In the genomic region with DNA sequence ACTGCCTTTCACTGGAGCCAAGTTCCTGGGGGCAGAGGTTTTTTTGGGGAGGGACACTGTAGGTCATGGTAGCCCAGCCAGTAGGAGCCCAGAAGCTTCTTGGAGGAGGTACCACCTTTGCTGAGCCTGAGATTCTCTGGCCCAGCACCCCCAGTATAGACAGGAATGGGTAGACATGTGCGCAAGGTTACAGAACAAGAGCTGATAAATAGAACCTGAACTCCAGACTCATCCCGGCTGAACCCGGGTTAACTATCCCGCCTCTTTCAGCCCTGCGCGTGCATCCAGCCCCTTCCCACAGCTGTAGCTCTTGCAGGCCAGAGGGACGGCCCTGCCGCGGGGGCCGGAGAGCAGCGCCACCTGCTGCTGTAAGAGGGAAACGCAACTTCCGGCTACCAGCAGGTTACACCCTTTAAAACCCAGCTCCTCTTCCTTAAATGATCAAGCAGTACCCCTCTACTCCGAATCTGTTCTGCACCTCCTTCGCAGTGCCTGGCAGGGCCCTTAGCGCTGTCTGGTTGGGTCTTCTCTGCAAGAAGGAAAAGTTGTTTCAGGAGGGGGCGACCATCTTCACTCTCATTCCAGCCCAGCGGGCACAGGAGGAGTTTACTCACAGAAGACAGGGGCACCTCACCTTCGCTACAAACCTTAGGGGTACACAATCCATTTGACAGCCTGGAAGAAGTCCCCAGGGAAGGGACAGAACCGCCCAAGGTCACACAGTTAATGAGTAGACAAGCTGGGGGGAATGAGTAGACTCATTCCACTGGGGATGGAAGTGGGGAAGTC, we compare ENCODE assay signal across 1 cellular context.
A peak's percentile ranks its signal among the peaks of the same experiment; 100 is the strongest.
TF ChIP-seq lines count a peak whose summit lies in the region.

No MANE protein-coding gene starts in this region.

TF ChIP-seq in HepG2, 621 proteins besides CTCF, POLR2A, EP300 and RAD21 (continued from another document and continues in another):
- 0 out of 2 replicates have a peak, but pooled peaks have one; percentile 63 for TF ChIP-seq KLF12 (CRISPR knock-in tag; IDR thresholded peaks at IDR 0.05; ENCODE audit: borderline replicate concordance)
- TF ChIP-seq ERF (CRISPR knock-in tag; IDR thresholded peaks at IDR 0.05), result peak; percentile 84; the same call in 1 of the 2 replicates
- TF ChIP-seq ZNF589 (CRISPR knock-in tag; conservative IDR thresholded peaks at IDR 0.05), result no peak
- peak; percentile 93; the same call in 1 of the 2 replicates for TF ChIP-seq ZSCAN5A (CRISPR knock-in tag; IDR thresholded peaks at IDR 0.05; ENCODE audit: borderline replicate concordance)
- TF ChIP-seq ATF2 (CRISPR knock-in tag; IDR thresholded peaks at IDR 0.05), result peak; percentile 92
- TF ChIP-seq, protein P1, sequence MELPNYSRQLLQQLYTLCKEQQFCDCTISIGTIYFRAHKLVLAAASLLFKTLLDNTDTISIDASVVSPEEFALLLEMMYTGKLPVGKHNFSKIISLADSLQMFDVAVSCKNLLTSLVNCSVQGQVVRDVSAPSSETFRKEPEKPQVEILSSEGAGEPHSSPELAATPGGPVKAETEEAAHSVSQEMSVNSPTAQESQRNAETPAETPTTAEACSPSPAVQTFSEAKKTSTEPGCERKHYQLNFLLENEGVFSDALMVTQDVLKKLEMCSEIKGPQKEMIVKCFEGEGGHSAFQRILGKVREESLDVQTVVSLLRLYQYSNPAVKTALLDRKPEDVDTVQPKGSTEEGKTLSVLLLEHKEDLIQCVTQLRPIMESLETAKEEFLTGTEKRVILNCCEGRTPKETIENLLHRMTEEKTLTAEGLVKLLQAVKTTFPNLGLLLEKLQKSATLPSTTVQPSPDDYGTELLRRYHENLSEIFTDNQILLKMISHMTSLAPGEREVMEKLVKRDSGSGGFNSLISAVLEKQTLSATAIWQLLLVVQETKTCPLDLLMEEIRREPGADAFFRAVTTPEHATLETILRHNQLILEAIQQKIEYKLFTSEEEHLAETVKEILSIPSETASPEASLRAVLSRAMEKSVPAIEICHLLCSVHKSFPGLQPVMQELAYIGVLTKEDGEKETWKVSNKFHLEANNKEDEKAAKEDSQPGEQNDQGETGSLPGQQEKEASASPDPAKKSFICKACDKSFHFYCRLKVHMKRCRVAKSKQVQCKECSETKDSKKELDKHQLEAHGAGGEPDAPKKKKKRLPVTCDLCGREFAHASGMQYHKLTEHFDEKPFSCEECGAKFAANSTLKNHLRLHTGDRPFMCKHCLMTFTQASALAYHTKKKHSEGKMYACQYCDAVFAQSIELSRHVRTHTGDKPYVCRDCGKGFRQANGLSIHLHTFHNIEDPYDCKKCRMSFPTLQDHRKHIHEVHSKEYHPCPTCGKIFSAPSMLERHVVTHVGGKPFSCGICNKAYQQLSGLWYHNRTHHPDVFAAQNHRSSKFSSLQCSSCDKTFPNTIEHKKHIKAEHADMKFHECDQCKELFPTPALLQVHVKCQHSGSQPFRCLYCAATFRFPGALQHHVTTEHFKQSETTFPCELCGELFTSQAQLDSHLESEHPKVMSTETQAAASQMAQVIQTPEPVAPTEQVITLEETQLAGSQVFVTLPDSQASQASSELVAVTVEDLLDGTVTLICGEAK (IDR thresholded peaks at IDR 0.05), result no peak
- TF ChIP-seq, protein P1 (CRISPR knock-in tag; IDR thresholded peaks at IDR 0.05), result peak; percentile 67; the same call in 1 of the 2 replicates
- TF ChIP-seq TSC22D2 (CRISPR knock-in tag; IDR thresholded peaks at IDR 0.05; ENCODE audit: borderline replicate concordance), result no peak
- TF ChIP-seq ARNT2 (CRISPR knock-in tag; IDR thresholded peaks at IDR 0.05; ENCODE audit: low read depth), result peak; percentile 85; the same call in 1 of the 2 replicates
- TF ChIP-seq, protein P2, sequence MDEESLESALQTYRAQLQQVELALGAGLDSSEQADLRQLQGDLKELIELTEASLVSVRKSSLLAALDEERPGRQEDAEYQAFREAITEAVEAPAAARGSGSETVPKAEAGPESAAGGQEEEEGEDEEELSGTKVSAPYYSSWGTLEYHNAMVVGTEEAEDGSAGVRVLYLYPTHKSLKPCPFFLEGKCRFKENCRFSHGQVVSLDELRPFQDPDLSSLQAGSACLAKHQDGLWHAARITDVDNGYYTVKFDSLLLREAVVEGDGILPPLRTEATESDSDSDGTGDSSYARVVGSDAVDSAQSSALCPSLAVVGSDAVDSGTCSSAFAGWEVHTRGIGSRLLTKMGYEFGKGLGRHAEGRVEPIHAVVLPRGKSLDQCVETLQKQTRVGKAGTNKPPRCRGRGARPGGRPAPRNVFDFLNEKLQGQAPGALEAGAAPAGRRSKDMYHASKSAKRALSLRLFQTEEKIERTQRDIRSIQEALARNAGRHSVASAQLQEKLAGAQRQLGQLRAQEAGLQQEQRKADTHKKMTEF (CRISPR knock-in tag; IDR thresholded peaks at IDR 0.05), result peak; percentile 76
- TF ChIP-seq RBM39 (IDR thresholded peaks at IDR 0.05; ENCODE audit: low read depth, low read length, poor library complexity, severe bottlenecking), result peak; percentile 96
- TF ChIP-seq, protein P3, sequence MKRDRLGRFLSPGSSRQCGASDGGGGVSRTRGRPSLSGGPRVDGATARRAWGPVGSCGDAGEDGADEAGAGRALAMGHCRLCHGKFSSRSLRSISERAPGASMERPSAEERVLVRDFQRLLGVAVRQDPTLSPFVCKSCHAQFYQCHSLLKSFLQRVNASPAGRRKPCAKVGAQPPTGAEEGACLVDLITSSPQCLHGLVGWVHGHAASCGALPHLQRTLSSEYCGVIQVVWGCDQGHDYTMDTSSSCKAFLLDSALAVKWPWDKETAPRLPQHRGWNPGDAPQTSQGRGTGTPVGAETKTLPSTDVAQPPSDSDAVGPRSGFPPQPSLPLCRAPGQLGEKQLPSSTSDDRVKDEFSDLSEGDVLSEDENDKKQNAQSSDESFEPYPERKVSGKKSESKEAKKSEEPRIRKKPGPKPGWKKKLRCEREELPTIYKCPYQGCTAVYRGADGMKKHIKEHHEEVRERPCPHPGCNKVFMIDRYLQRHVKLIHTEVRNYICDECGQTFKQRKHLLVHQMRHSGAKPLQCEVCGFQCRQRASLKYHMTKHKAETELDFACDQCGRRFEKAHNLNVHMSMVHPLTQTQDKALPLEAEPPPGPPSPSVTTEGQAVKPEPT (CRISPR knock-in tag; IDR thresholded peaks at IDR 0.05; ENCODE audit: low read depth), result peak; percentile 52; the same call in 1 of the 2 replicates
- TF ChIP-seq RARA (CRISPR knock-in tag; IDR thresholded peaks at IDR 0.05), result peak; percentile 71
- peak; percentile 62; the same call in 1 of the 2 replicates for TF ChIP-seq ZNF460 (CRISPR knock-in tag; IDR thresholded peaks at IDR 0.05; ENCODE audit: borderline replicate concordance)
- TF ChIP-seq ZFP37 (CRISPR knock-in tag; IDR thresholded peaks at IDR 0.05; ENCODE audit: borderline replicate concordance), result peak; percentile 76
- peak; percentile 88 for TF ChIP-seq ZNF547 (CRISPR knock-in tag; IDR thresholded peaks at IDR 0.05)
- TF ChIP-seq NR2F2 (IDR thresholded peaks at IDR 0.05; ENCODE audit: borderline replicate concordance, low read depth), result no peak
- TF ChIP-seq ZNF12 (CRISPR knock-in tag; IDR thresholded peaks at IDR 0.05), result peak; percentile 21; the same call in 1 of the 2 replicates
- no peak for TF ChIP-seq ZBTB2 (CRISPR knock-in tag; IDR thresholded peaks at IDR 0.05; ENCODE audit: low read depth)
- TF ChIP-seq HMG20B (CRISPR knock-in tag; conservative IDR thresholded peaks at IDR 0.05), result 0 out of 2 replicates have a peak, but pooled peaks have one; percentile 38
- TF ChIP-seq ZNF484 (CRISPR knock-in tag; IDR thresholded peaks at IDR 0.05; ENCODE audit: borderline replicate concordance, low read depth), result no peak
- TF ChIP-seq ZMYM4 (CRISPR knock-in tag; IDR thresholded peaks at IDR 0.05), result peak; percentile 91
- TF ChIP-seq MAZ (IDR thresholded peaks at IDR 0.05; ENCODE audit: borderline replicate concordance, low read depth, low read length), result peak; percentile 90; the same call in 1 of the 2 replicates
- TF ChIP-seq MAZ (CRISPR knock-in tag; IDR thresholded peaks at IDR 0.05; ENCODE audit: low read depth), result peak; percentile 90
- peak; percentile 85 for TF ChIP-seq YEATS4 (CRISPR knock-in tag; IDR thresholded peaks at IDR 0.05; ENCODE audit: borderline replicate concordance)
- no peak for TF ChIP-seq ARID2 (CRISPR knock-in tag; IDR thresholded peaks at IDR 0.05; ENCODE audit: borderline replicate concordance)
- peak; percentile 90 for TF ChIP-seq GATAD2A (CRISPR knock-in tag; IDR thresholded peaks at IDR 0.05)
- TF ChIP-seq ZBTB20 (CRISPR knock-in tag; IDR thresholded peaks at IDR 0.05; ENCODE audit: borderline replicate concordance, low read depth), result peak; percentile 72; the same call in 1 of the 2 replicates
- TF ChIP-seq TBX2 (CRISPR knock-in tag; IDR thresholded peaks at IDR 0.05; ENCODE audit: borderline replicate concordance), result peak; percentile 81; the same call in 1 of the 2 replicates
- no peak for TF ChIP-seq ZNF329 (CRISPR knock-in tag; IDR thresholded peaks at IDR 0.05; ENCODE audit: low read depth)
- peak; percentile 91; the same call in 1 of the 2 replicates for TF ChIP-seq ZFP36L2 (CRISPR knock-in tag; IDR thresholded peaks at IDR 0.05)
- 0 out of 2 replicates have a peak, but pooled peaks have one; percentile 45 for TF ChIP-seq MEF2D (CRISPR knock-in tag; IDR thresholded peaks at IDR 0.05)
- TF ChIP-seq, protein P4, sequence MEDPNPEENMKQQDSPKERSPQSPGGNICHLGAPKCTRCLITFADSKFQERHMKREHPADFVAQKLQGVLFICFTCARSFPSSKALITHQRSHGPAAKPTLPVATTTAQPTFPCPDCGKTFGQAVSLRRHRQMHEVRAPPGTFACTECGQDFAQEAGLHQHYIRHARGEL (CRISPR knock-in tag; IDR thresholded peaks at IDR 0.05), result 0 out of 2 replicates have a peak, but pooled peaks have one; percentile 44
- TF ChIP-seq CHD2 (IDR thresholded peaks at IDR 0.05; ENCODE audit: low read depth, low read length), result peak; percentile 9; the same call in 1 of the 2 replicates
- TF ChIP-seq, protein P5, sequence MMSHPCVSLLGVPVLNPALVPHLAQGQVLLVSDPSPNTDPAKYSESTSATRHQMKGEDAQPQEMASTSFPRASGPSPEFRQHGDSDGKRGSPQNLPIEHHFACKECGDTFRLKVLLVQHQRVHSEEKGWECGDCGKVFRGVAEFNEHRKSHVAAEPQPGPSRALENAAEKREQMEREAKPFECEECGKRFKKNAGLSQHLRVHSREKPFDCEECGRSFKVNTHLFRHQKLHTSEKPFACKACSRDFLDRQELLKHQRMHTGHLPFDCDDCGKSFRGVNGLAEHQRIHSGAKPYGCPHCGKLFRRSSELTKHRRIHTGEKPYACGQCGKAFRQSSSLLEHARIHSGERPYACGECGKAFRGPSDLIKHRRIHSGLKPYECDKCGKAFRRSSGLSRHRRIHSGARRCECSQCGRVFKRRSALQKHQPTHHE (CRISPR knock-in tag; IDR thresholded peaks at IDR 0.05; ENCODE audit: borderline replicate concordance), result 0 out of 2 replicates have a peak, but pooled peaks have one; percentile 40
- 0 out of 2 replicates have a peak, but pooled peaks have one; percentile 71 for TF ChIP-seq ZNF703 (CRISPR knock-in tag; IDR thresholded peaks at IDR 0.05; ENCODE audit: borderline replicate concordance)
- peak; percentile 84 for TF ChIP-seq RXRB (CRISPR knock-in tag; IDR thresholded peaks at IDR 0.05; ENCODE audit: borderline replicate concordance)
- TF ChIP-seq ZNF629 (CRISPR knock-in tag; conservative IDR thresholded peaks at IDR 0.05), result peak; percentile 99
